18 cellular contexts compared by ENCODE assay signal in the genomic region with DNA sequence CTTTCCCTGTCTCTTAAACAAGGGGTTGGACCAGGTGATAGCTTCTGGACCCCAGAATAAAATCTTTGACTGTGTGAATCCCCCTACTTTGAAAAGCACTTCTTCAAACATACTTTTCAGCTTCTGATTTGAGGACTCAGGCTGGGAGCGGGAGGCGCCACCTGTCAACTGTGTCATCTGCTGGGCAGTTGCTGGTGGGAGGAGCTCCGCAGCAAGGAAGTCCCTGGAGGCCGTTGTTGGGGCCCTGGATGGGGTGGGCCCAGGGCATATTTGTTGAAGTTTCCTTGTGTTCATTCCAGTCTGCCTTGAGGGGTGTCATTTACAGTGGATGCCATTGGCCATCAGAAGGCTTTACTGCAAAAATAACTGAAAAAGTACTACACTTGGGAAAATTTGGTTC.
"Had no signal": no experiment of that assay in that cellular context is flagged by ENCODE, and none has a peak within 500 bp of the region (broad histone marks: within the 10 kb centered on the region; RNA-seq: fewer than 3 reads in every experiment).

No MANE protein-coding gene starts in this region.

- H3K4me1 ChIP-seq: esophagus muscularis mucosa, foreskin keratinocyte, gastroesophageal sphincter, left lung, lower lobe of right lung had no signal

- ATAC-seq: foreskin keratinocyte; gastroesophageal sphincter; heart right ventricle; left cardiac atrium; left lung; left ventricle myocardium superior; lower lobe of right lung; naive thymus-derived CD4-positive, alpha-beta T cell had no signal

- H3K27me3 ChIP-seq: dorsolateral prefrontal cortex, esophagus muscularis mucosa, foreskin keratinocyte, gastroesophageal sphincter, heart right ventricle, left lung had no signal

- H3K4me3 Mint-ChIP-seq: naive thymus-derived CD4-positive, alpha-beta T cell had no signal

- H3K4me3 ChIP-seq: coronary artery, dorsolateral prefrontal cortex, esophagus muscularis mucosa, gastroesophageal sphincter, heart right ventricle, left lung, lower lobe of right lung had no signal

- H3K27me3 Mint-ChIP-seq: naive thymus-derived CD4-positive, alpha-beta T cell had no signal

- H3K27ac ChIP-seq: coronary artery, dorsolateral prefrontal cortex, esophagus muscularis mucosa, foreskin keratinocyte, gastroesophageal sphincter, heart right ventricle, left lung, lower lobe of right lung had no signal

- DNase-seq: dermis blood vessel endothelial cell; dorsolateral prefrontal cortex; effector CD4-positive, alpha-beta T cell; effector memory CD4-positive, alpha-beta T cell; foreskin keratinocyte; head of caudate nucleus; heart right ventricle; hippocampal formation; left cardiac atrium; left lung; left ventricle myocardium superior; lower lobe of right lung; mesenchymal stem cell; midbrain; naive thymus-derived CD4-positive, alpha-beta T cell had no signal

- H3K4me1 Mint-ChIP-seq: naive thymus-derived CD4-positive, alpha-beta T cell had no signal

- H3K36me3 ChIP-seq: heart right ventricle, left lung, lower lobe of right lung had no signal

- H3K9me3 ChIP-seq: esophagus muscularis mucosa, gastroesophageal sphincter, heart right ventricle, left lung, lower lobe of right lung had no signal
